In genomic region chr3:170154084-170154483, GRCh38 we compare ENCODE assay signal across 10 cellular contexts.
DNase-seq lines count a peak whose midpoint lies in the region; ATAC-seq and TF ChIP-seq lines count a peak whose summit lies in the region.
"Had no signal": no experiment of that assay in that cellular context is flagged by ENCODE, and none has a peak within 500 bp of the region (broad histone marks: within the 10 kb centered on the region; RNA-seq: fewer than 3 reads in every experiment).

No MANE protein-coding gene starts in this region.

- CTCF ChIA-PET in HEK293T (lab: Yijun Ruan, JAX) = no interaction called here

- peak; percentile 37 for DNase-seq in EH (ENCODE audit: low read depth)
- DNase-seq in fibroblast of peridontal ligament (ENCODE audit: extremely low read depth) = peak; percentile 68
- DNase-seq in HEK293T (ENCODE audit: extremely low spot score) = no peak
- DNase-seq in effector CD4-positive, alpha-beta T cell = no peak
- DNase-seq in HPDE6-E6E7 (ENCODE audit: extremely low spot score) = no peak
- no peak for DNase-seq in NCI-H2196 treated with DMSO at 0.1 percent for 48 hours (lab: John Stamatoyannopoulos, UW; ENCODE audit: unreplicated experiment)
- DNase-seq: caudate nucleus, NCI-H2171 had no signal

- POLR2A ChIA-PET in HEK293T (lab: Yijun Ruan, JAX) = no interaction called here

- ATAC-seq in GM21447 (IDR thresholded peaks at IDR 0.05; ENCODE audit: unreplicated experiment) (peak; percentile 8), HG03575 (IDR thresholded peaks at IDR 0.05; ENCODE audit: extremely low read depth, insufficient number of reproducible peaks, low FRiP score, unreplicated experiment) (peak; percentile 8)

TF ChIP-seq in HEK293T, 16 proteins besides CTCF, POLR2A, EP300 and RAD21:
- TF ChIP-seq ELF4 (IDR thresholded peaks at IDR 0.05) = no peak
- no peak for TF ChIP-seq FOXK2 (IDR thresholded peaks at IDR 0.05)
- no peak for TF ChIP-seq SP1 (IDR thresholded peaks at IDR 0.05)
- no peak for TF ChIP-seq FOXA1 (IDR thresholded peaks at IDR 0.05)
- no peak for TF ChIP-seq ZNF384 (IDR thresholded peaks at IDR 0.05)
- TF ChIP-seq CTBP1 (IDR thresholded peaks at IDR 0.05; ENCODE audit: borderline replicate concordance) = no peak
- TF ChIP-seq L3MBTL2 (conservative IDR thresholded peaks at IDR 0.05) = no peak
- TF ChIP-seq PKNOX1 (IDR thresholded peaks at IDR 0.05) = no peak
- no peak for TF ChIP-seq ARNT (IDR thresholded peaks at IDR 0.05)
- TF ChIP-seq NFRKB (IDR thresholded peaks at IDR 0.05) = no peak
- no peak for TF ChIP-seq SUZ12 (IDR thresholded peaks at IDR 0.05)
- no peak for TF ChIP-seq LEF1 (IDR thresholded peaks at IDR 0.05; ENCODE audit: borderline replicate concordance)

Comparison
In these comparisons a context has a peak if more than half of its experiments do, and no peak if none do; other contexts are left out.
1. DNase-seq: peak in EH (single experiment) and fibroblast of peridontal ligament (single experiment); none in HEK293T (single experiment), effector CD4-positive, alpha-beta T cell (single experiment), HPDE6-E6E7 (single experiment) and NCI-H2196 treated with DMSO at 0.1 percent for 48 hours (single experiment).